Comparison of ENCODE assay signal across 8 cellular contexts in genomic region chr17:77127735-77128361, GRCh38. TPM values are rescaled to one million over a fixed set of nuclear protein-coding genes. Genes with fewer than 3 reads are reported as not detected.
DNase-seq lines count a peak whose midpoint lies in the region; TF ChIP-seq lines count a peak whose summit lies in the region.

No MANE protein-coding gene starts in this region.

- H3K79me2 ChIP-seq in neural progenitor cell (ENCODE audit: low read depth), result no peaks in the 10 kb centered on the region
- H3K79me2 ChIP-seq in SK-N-SH (ENCODE audit: insufficient read depth), result peaks cover 7% of the 10 kb centered on the region; the same call in 1 of the 2 replicates

- peak overlapping the region; percentile 32 for H3K27ac ChIP-seq in caudate nucleus (ENCODE audit: low read depth, low read length)
- no peak overlapping the region for H3K27ac ChIP-seq in neural progenitor cell
- peak overlapping the region; percentile 73 for H3K27ac ChIP-seq in subcutaneous abdominal adipose tissue (ENCODE audit: low read depth, low read length)
- no peak overlapping the region for H3K27ac ChIP-seq in SK-N-SH (ENCODE audit: low read depth in 2 of 2, low read length in 1 of 2)

- H3K36me3 ChIP-seq in neural progenitor cell (no peaks in the 10 kb centered on the region), subcutaneous abdominal adipose tissue (ENCODE audit: control insufficient read depth in 5 of 5, insufficient read depth in 5 of 5, low read length in 5 of 5) (no peaks in the 10 kb centered on the region), SK-N-SH (replicated peaks in 1 of 2; ENCODE audit: control insufficient read depth in 1 of 2, insufficient read depth in 2 of 2, low read length in 1 of 2) (no peaks in the 10 kb centered on the region)

- H3K27me3 Mint-ChIP-seq in neural progenitor cell (ENCODE audit: insufficient read depth, low read depth), result no peaks in the 10 kb centered on the region

- H3K4me2 ChIP-seq in neural progenitor cell (no peak overlapping the region), SK-N-SH (no peak overlapping the region)

- H3F3A ChIP-seq in neural progenitor cell (ENCODE audit: low read depth), result peaks cover 7% of the 10 kb centered on the region
- peaks cover 53% of the 10 kb centered on the region for H3F3A ChIP-seq in SK-N-SH (replicated peaks; ENCODE audit: insufficient read depth)

- H3K9me3 ChIP-seq in neural progenitor cell (ENCODE audit: low read depth) (no peaks in the 10 kb centered on the region), subcutaneous abdominal adipose tissue (ENCODE audit: control insufficient read depth in 5 of 5, low read length in 5 of 5) (no peaks in the 10 kb centered on the region), SK-N-SH (no peaks in the 10 kb centered on the region)

- no peaks in the 10 kb centered on the region for H3K27me3 ChIP-seq in neural progenitor cell
- H3K27me3 ChIP-seq in subcutaneous abdominal adipose tissue (ENCODE audit: control insufficient read depth in 5 of 5, insufficient read depth in 4 of 5, low read length in 5 of 5), result peaks cover 0 to 3% (median 0%) of the 10 kb centered on the region in 5 donors
- H3K27me3 ChIP-seq in SK-N-SH (ENCODE audit: insufficient read depth), result no peaks in the 10 kb centered on the region

- CTCF ChIA-PET in SK-N-SH (lab: Yijun Ruan, JAX), result interaction anchor here (1.0 to 1.8 kb wide), 4 partner anchors 10 to 43 kb away, joined by 3 to 7 read pairs (median 4); no protein-coding TSS in a partner anchor

- H3K9me3 Mint-ChIP-seq in neural progenitor cell, result no peaks in the 10 kb centered on the region

- peaks cover 27% of the 10 kb centered on the region for H3K4me1 Mint-ChIP-seq in neural progenitor cell

- no peak overlapping the region for H3K9ac ChIP-seq in neural progenitor cell
- peak overlapping the region in 3 of 5 donors; percentile 5 to 51 (median 17) for H3K9ac ChIP-seq in subcutaneous abdominal adipose tissue (ENCODE audit: low read length in 5 of 5)
- H3K9ac ChIP-seq in SK-N-SH, result no peak overlapping the region

- H3K36me3 Mint-ChIP-seq in neural progenitor cell, result no peaks in the 10 kb centered on the region

- TF ChIP-seq EP300 in SK-N-SH (IDR thresholded peaks at IDR 0.05; ENCODE audit: borderline replicate concordance in 1 of 2, low read depth in 1 of 2, low read length in 1 of 2), result no peak

- no peaks in the 10 kb centered on the region for H3K9me2 ChIP-seq in SK-N-SH

- DNase-seq in C1 segment of cervical spinal cord (lab: John Stamatoyannopoulos, UW) (peak in 9 of 14 donors; percentile 15 to 62 (median 37)), caudate nucleus (lab: John Stamatoyannopoulos, UW) (peak in 4 of 61 donors; percentile 24 to 33 (median 30)), neural progenitor cell (ENCODE audit: low spot score) (no peak), GM19240 (ENCODE audit: insufficient read length, low spot score) (no peak), SK-N-SH (no peak), islet precursor cell (no peak)
- DNase-seq in activated CD4-positive, alpha-beta T cell treated with anti-CD3 and anti-CD28 coated beads for 24 hours (ENCODE audit: low read depth in 2 of 2), result peak; percentile 30 to 37

- TF ChIP-seq RAD21 in SK-N-SH (IDR thresholded peaks at IDR 0.05; ENCODE audit: low read length), result no peak

- H4K20me1 ChIP-seq in neural progenitor cell (ENCODE audit: low read depth), result no peaks in the 10 kb centered on the region
- no peaks in the 10 kb centered on the region for H4K20me1 ChIP-seq in SK-N-SH (ENCODE audit: insufficient read depth)

- no peak overlapping the region for H3K4me3 Mint-ChIP-seq in neural progenitor cell

- peak overlapping the region; percentile 6 for H3K27ac Mint-ChIP-seq in neural progenitor cell

- TF ChIP-seq CTCF in neural progenitor cell (IDR thresholded peaks at IDR 0.05) (no peak), SK-N-SH (IDR thresholded peaks at IDR 0.05) (no peak)

- no peak overlapping the region for H2AFZ ChIP-seq in neural progenitor cell (replicated peaks)
- H2AFZ ChIP-seq in SK-N-SH (ENCODE audit: low read depth), result no peak overlapping the region

- H3K4me1 ChIP-seq in neural progenitor cell, result peaks cover 12% of the 10 kb centered on the region
- peaks cover 7 to 62% (median 33%) of the 10 kb centered on the region in 5 donors for H3K4me1 ChIP-seq in subcutaneous abdominal adipose tissue (ENCODE audit: control insufficient read depth in 5 of 5, insufficient read depth in 5 of 5, low read length in 5 of 5)
- H3K4me1 ChIP-seq in SK-N-SH (ENCODE audit: control insufficient read depth in 1 of 2, insufficient read depth in 2 of 2, low read depth in 1 of 2, low read length in 1 of 2), result peaks cover 15 to 37% of the 10 kb centered on the region in 2 experiments; a peak in 3 of 4 replicates

- H3K4me3 ChIP-seq in neural progenitor cell (no peak overlapping the region), subcutaneous abdominal adipose tissue (ENCODE audit: low read depth in 1 of 5, low read length in 5 of 5) (peak overlapping the region; percentile 24 to 71 (median 56)), SK-N-SH (ENCODE audit: low read depth in 2 of 2, low read length in 1 of 2) (no peak overlapping the region)

- POLR2A ChIA-PET in SK-N-SH (lab: Yijun Ruan, JAX), result interaction anchor here (0.6 to 0.9 kb wide), 2 partner anchors 12 to 13 kb away, joined by 3 to 5 read pairs; no protein-coding TSS in a partner anchor

- WGBS in SK-N-SH (ENCODE audit: low lambda C conversion rate), result 91% methylated on average over 18 of the region's 18 CpGs

TF ChIP-seq in SK-N-SH, 30 proteins besides CTCF, POLR2A, EP300 and RAD21:
- TF ChIP-seq PBX3 (IDR thresholded peaks at IDR 0.05), result no peak
- no peak for TF ChIP-seq TEAD4 (IDR thresholded peaks at IDR 0.05; ENCODE audit: borderline replicate concordance, insufficient read depth)
TF ChIP-seq in SK-N-SH: peak in this region for 0.

RNA-seq across cellular contexts. Expression of gene SEC14L1, which starts 12.9 kb away (rescaled TPM):
- total RNA-seq in neural progenitor cell (ENCODE audit: low replicate concordance), result 60.6 and 75.0 TPM in 2 replicates
- polyA plus RNA-seq in SK-N-SH (2012; rRNA removed), result 45.1 and 62.4 TPM in 2 replicates
- polyA plus RNA-seq in SK-N-SH (2012; cell fraction: cytosol; rRNA removed), result 54.4 and 58.5 TPM in 2 replicates
- polyA plus RNA-seq in SK-N-SH (2012; cell fraction: nucleus; rRNA removed), result 48.9 and 66.1 TPM in 2 replicates

Comparison
In these comparisons a context has a peak if more than half of its experiments do, and no peak if none do; other contexts are left out.
1. DNase-seq: peak in C1 segment of cervical spinal cord (9 of 14) and activated CD4-positive, alpha-beta T cell treated with anti-CD3 and anti-CD28 coated beads for 24 hours (2 of 2); none in neural progenitor cell (single experiment), GM19240 (single experiment), SK-N-SH (single experiment) and islet precursor cell (single experiment).
2. H3K27ac ChIP-seq: peak in caudate nucleus (single experiment) and subcutaneous abdominal adipose tissue (single experiment); none in neural progenitor cell (single experiment) and SK-N-SH (0 of 2).
3. H3K4me3 ChIP-seq: peak in subcutaneous abdominal adipose tissue (5 of 5); none in neural progenitor cell (single experiment) and SK-N-SH (0 of 2).
4. H3K9ac ChIP-seq: peak in subcutaneous abdominal adipose tissue (3 of 5); none in neural progenitor cell (single experiment) and SK-N-SH (single experiment).